In the genomic region with DNA sequence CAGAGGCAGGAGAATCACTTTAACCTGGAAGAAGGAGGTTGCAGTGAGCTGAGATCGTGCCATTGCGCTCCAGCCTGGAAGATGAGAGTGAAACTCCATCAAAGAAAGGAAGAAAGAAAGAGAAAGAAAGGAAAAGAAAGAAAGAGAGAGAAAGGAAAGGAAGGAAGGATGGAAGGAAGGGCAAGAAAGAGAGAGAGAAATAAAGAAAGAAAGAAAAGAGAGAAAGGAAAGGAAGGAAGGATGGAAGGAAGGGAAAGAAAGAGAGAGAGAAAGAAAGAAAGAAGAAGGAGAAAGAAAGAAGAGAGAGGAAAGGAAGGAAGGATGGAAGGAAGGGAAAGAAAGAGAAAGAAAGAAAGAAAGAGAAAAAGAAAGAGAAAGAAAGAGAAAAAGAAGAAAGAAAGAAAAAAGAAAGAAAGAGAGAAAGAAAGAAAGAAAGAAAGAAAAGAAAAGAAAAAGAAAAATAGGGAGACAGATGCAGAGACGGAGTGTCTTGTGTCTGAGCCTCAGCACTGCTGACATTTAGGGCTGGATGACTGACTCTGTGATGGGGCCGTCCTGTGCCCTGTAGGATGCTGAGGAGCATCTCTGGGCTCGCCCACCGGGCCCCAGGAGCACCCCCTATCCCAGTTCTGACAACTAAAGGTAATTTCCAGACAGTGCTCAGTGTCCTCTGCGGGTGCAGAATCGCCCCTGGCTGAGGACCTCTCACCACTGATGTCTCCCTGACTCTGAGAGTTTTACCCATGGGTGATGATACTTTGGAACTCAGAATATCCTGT, we compare ENCODE assay signal across 1 cellular context.
TF ChIP-seq lines count a peak whose summit lies in the region.

No MANE protein-coding gene starts in this region.

TF ChIP-seq in H1, 55 proteins besides CTCF, POLR2A, EP300 and RAD21:
- TF ChIP-seq, protein P1, sequence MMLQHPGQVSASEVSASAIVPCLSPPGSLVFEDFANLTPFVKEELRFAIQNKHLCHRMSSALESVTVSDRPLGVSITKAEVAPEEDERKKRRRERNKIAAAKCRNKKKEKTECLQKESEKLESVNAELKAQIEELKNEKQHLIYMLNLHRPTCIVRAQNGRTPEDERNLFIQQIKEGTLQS (IDR thresholded peaks at IDR 0.05; ENCODE audit: insufficient read depth, low read depth, low read length), result no peak
- TF ChIP-seq JUND (IDR thresholded peaks at IDR 0.05; ENCODE audit: low read length) (no peak), NANOG (IDR thresholded peaks at IDR 0.05; ENCODE audit: insufficient read depth, low read depth, low read length, poor library complexity, severe bottlenecking) (no peak), CREB1 (IDR thresholded peaks at IDR 0.05) (no peak), ATF2 (IDR thresholded peaks at IDR 0.05; ENCODE audit: low read length) (no peak), RBBP5 (IDR thresholded peaks at IDR 0.05; ENCODE audit: borderline replicate concordance, low read depth, low read length) (no peak), GABPA (IDR thresholded peaks at IDR 0.05; ENCODE audit: borderline replicate concordance, insufficient read depth, low read length) (no peak)
TF ChIP-seq in H1: peak in this region for 0.
